In the genomic region with DNA sequence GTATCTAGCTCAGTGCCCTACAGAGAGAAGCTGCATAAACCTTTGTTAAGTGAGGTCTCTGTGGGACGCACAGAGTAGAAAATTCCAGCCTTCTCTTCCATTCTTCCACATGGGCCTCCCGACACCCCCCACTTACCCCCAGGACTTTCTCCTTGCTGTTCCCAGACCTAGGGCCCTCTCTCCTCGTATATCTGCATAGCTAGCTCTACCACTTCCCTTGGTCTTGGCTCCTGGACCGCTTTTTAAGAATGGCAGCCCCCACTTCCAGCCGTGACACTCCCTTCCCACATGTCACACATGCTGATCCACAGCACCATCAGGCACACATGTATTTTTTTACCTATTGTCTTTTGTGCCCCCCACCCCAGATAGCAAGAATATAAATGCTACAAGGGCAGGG, we compare ENCODE assay signal across 29 cellular contexts. TPM values are rescaled to one million over a fixed set of nuclear protein-coding genes. Genes with fewer than 3 reads are reported as not detected.
"Had no signal": no experiment of that assay in that cellular context is flagged by ENCODE, and none has a peak within 500 bp of the region (broad histone marks: within the 10 kb centered on the region; RNA-seq: fewer than 3 reads in every experiment).

No MANE protein-coding gene starts in this region.

- H3K4me3 Mint-ChIP-seq: activated CD4-positive, alpha-beta memory T cell treated with anti-CD3 and anti-CD28 coated beads, Interleukin-2, amount 10 ng/mL, durations not matched to agents 7 days and 5 days; activated CD4-positive, alpha-beta T cell treated with anti-CD3 and anti-CD28 coated beads, Interleukin-2, amount 10 ng/mL, durations not matched to agents 7 days and 5 days; activated CD8-positive, alpha-beta memory T cell treated with anti-CD3 and anti-CD28 coated beads, Interleukin-2, amount 10 ng/mL, durations not matched to agents 7 days and 5 days; activated naive CD8-positive, alpha-beta T cell treated with anti-CD3 and anti-CD28 coated beads, Interleukin-2, amount 50 U/mL, for 24 hours; dendritic cell treated with granulocyte-macrophage colony-stimulating factor and Interleukin-4, amounts not matched to agents 40 ng/mL and 50 ng/mL, for 4 days; endodermal cell; nephron; stimulated activated memory B cell treated with anti-CD40 and anti-IgM and Interleukin-4, amounts not matched to agents 10 μg/mL and 1 μg/mL and 100 μg/mL, for 72 hours had no signal

- H3K4me1 Mint-ChIP-seq: activated CD8-positive, alpha-beta memory T cell treated with anti-CD3 and anti-CD28 coated beads, Interleukin-2, amount 10 ng/mL, durations not matched to agents 7 days and 5 days; stimulated activated memory B cell treated with anti-CD40 and anti-IgM and Interleukin-4, amounts not matched to agents 10 μg/mL and 1 μg/mL and 100 μg/mL, for 72 hours had no signal

- H3K27ac Mint-ChIP-seq: activated CD4-positive, alpha-beta memory T cell treated with anti-CD3 and anti-CD28 coated beads, Interleukin-2, amount 10 ng/mL, durations not matched to agents 7 days and 5 days; activated CD4-positive, alpha-beta T cell treated with anti-CD3 and anti-CD28 coated beads, Interleukin-2, amount 10 ng/mL, durations not matched to agents 7 days and 5 days; activated CD8-positive, alpha-beta memory T cell treated with anti-CD3 and anti-CD28 coated beads, Interleukin-2, amount 10 ng/mL, durations not matched to agents 7 days and 5 days; activated T-helper 2 cell treated with anti-CD3 and anti-CD28 coated beads, Interferon-gamma antibody, Interleukin-2, Interleukin-4, amounts not matched to agents 10 μg/mL and 5 μg/mL and 100 μg/mL, durations not matched to agents 14 hours and 24 hours and 36 hours; dendritic cell treated with granulocyte-macrophage colony-stimulating factor and Interleukin-4, amounts not matched to agents 40 ng/mL and 50 ng/mL, for 4 days; endodermal cell; progenitor cell of endocrine pancreas; stimulated activated memory B cell treated with anti-CD40 and anti-IgM and Interleukin-4, amounts not matched to agents 10 μg/mL and 1 μg/mL and 100 μg/mL, for 72 hours had no signal

- H3K4me3 ChIP-seq: breast epithelium, esophagus squamous epithelium, heart right ventricle, left ventricle myocardium inferior, lung, ovary, skin epidermis, stomach, thyroid gland, upper lobe of right lung had no signal

- H3K36me3 ChIP-seq: breast epithelium, esophagus squamous epithelium, ovary, thyroid gland, upper lobe of right lung had no signal

- H3K27me3 ChIP-seq: breast epithelium, esophagus squamous epithelium, heart right ventricle, ovary, stomach, thyroid gland, upper lobe of right lung had no signal

- ATAC-seq: activated CD8-positive, alpha-beta memory T cell treated with anti-CD3 and anti-CD28 coated beads, Interleukin-2, amount 10 ng/mL, durations not matched to agents 7 days and 5 days; activated naive CD8-positive, alpha-beta T cell treated with anti-CD3 and anti-CD28 coated beads, Interleukin-2, amount 50 U/mL, for 24 hours; heart right ventricle; sciatic nerve; SK-N-SH treated with all-trans-retinoic acid at 6 μM for 48 hours; stimulated activated memory B cell treated with anti-CD40 and anti-IgM and Interleukin-4, amounts not matched to agents 10 μg/mL and 1 μg/mL and 100 μg/mL, for 72 hours; upper lobe of right lung had no signal

- H3K4me1 ChIP-seq: breast epithelium, esophagus squamous epithelium, thyroid gland, upper lobe of right lung had no signal

- H3K36me3 Mint-ChIP-seq: stimulated activated memory B cell treated with anti-CD40 and anti-IgM and Interleukin-4, amounts not matched to agents 10 μg/mL and 1 μg/mL and 100 μg/mL, for 72 hours had no signal

- H3K9me3 ChIP-seq: breast epithelium, esophagus squamous epithelium, heart right ventricle, left ventricle myocardium inferior, ovary, stomach, thyroid gland, upper lobe of right lung had no signal

- DNase-seq: activated CD4-positive, alpha-beta memory T cell treated with anti-CD3 and anti-CD28 coated beads, Interleukin-2, amount 10 ng/mL, durations not matched to agents 7 days and 5 days; activated CD4-positive, alpha-beta T cell treated with anti-CD3 and anti-CD28 coated beads for 1 hour; activated CD4-positive, alpha-beta T cell treated with anti-CD3 and anti-CD28 coated beads, Interleukin-2, amount 10 ng/mL, durations not matched to agents 7 days and 5 days; activated CD8-positive, alpha-beta memory T cell treated with anti-CD3 and anti-CD28 coated beads, Interleukin-2, amount 10 ng/mL, durations not matched to agents 7 days and 5 days; activated naive CD8-positive, alpha-beta T cell treated with anti-CD3 and anti-CD28 coated beads, Interleukin-2, amount 50 U/mL, for 24 hours; central memory CD4-positive, alpha-beta T cell; endodermal cell; esophagus squamous epithelium; foreskin melanocyte; heart right ventricle; left ventricle myocardium inferior; mesendoderm; ovary; stimulated activated CD4-positive, alpha-beta T cell treated with anti-CD3 and anti-CD28 coated beads, Interleukin-12 subunit alpha, Interleukin-12 subunit beta, amount 100 ng/mL, for 4 hours; stimulated activated CD4-positive, alpha-beta T cell treated with anti-CD3 and anti-CD28 coated beads, Interleukin-4, amount 100 ng/mL, for 1 hour; stomach; T-helper 2 cell; thyroid gland; upper lobe of right lung had no signal

- H3K27ac ChIP-seq: breast epithelium, esophagus squamous epithelium, heart right ventricle, left ventricle myocardium inferior, ovary, skin epidermis, stomach, thyroid gland, upper lobe of right lung had no signal

- H3K9me3 Mint-ChIP-seq: activated CD4-positive, alpha-beta memory T cell treated with anti-CD3 and anti-CD28 coated beads, Interleukin-2, amount 10 ng/mL, durations not matched to agents 7 days and 5 days; activated CD4-positive, alpha-beta T cell treated with anti-CD3 and anti-CD28 coated beads, Interleukin-2, amount 10 ng/mL, durations not matched to agents 7 days and 5 days; activated naive CD8-positive, alpha-beta T cell treated with anti-CD3 and anti-CD28 coated beads, Interleukin-2, amount 50 U/mL, for 24 hours; activated T-helper 2 cell treated with anti-CD3 and anti-CD28 coated beads, Interferon-gamma antibody, Interleukin-2, Interleukin-4, amounts not matched to agents 10 μg/mL and 5 μg/mL and 100 μg/mL, durations not matched to agents 14 hours and 24 hours and 36 hours; dendritic cell treated with granulocyte-macrophage colony-stimulating factor and Interleukin-4, amounts not matched to agents 40 ng/mL and 50 ng/mL, for 4 days; endodermal cell; nephron; stimulated activated memory B cell treated with anti-CD40 and anti-IgM and Interleukin-4, amounts not matched to agents 10 μg/mL and 1 μg/mL and 100 μg/mL, for 72 hours had no signal

- H3K27me3 Mint-ChIP-seq: activated CD4-positive, alpha-beta memory T cell treated with anti-CD3 and anti-CD28 coated beads, Interleukin-2, amount 10 ng/mL, durations not matched to agents 7 days and 5 days; activated CD4-positive, alpha-beta T cell treated with anti-CD3 and anti-CD28 coated beads, Interleukin-2, amount 10 ng/mL, durations not matched to agents 7 days and 5 days; activated CD8-positive, alpha-beta memory T cell treated with anti-CD3 and anti-CD28 coated beads, Interleukin-2, amount 10 ng/mL, durations not matched to agents 7 days and 5 days; activated naive CD8-positive, alpha-beta T cell treated with anti-CD3 and anti-CD28 coated beads, Interleukin-2, amount 50 U/mL, for 24 hours; progenitor cell of endocrine pancreas had no signal

RNA-seq across cellular contexts. Expression of gene FOXJ1, which starts 16.7 kb away (rescaled TPM):
- total RNA-seq: heart right ventricle, left ventricle myocardium inferior had no signal
